In the genomic region with DNA sequence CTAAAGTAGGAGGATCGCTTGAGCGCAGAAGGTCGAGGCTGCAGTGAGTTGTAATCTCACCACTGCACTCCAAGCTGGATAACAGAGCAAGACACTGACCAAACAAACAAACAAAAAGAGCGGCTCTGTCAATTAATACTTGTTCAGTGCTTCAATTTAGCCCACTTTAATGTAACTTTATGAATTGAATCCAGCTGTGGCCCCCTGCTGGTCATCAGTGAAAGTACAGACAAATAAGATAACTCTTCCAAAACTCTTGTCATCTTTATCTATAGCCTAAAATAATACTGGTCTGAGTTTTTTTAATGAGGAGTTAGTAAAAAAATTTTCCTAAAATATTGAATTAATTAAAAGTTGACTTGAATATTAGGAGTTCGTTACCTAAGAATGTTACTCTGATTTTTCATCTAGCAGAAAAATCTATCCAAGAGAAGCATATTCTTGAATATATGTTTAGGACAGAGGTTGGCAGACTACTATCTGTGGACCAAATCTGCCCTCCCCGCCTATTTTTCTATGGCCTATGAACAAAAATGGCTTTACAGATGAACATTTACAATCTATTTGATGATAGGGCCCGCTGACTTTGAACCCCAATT, we compare ENCODE assay signal across 9 cellular contexts. TPM values are rescaled to one million over a fixed set of nuclear protein-coding genes. Genes with fewer than 3 reads are reported as not detected.
DNase-seq lines count a peak whose midpoint lies in the region; ATAC-seq and TF ChIP-seq lines count a peak whose summit lies in the region.
"Had no signal": no experiment of that assay in that cellular context is flagged by ENCODE, and none has a peak within 500 bp of the region (broad histone marks: within the 10 kb centered on the region; RNA-seq: fewer than 3 reads in every experiment).

No MANE protein-coding gene starts in this region.

- WGBS in psoas muscle, 3 donors = 61 to 64% (median 63%) methylated on average over 7 of the region's 7 CpGs

- H3K4me1 ChIP-seq in HCT116 (ENCODE audit: control insufficient read depth in 1 of 2, insufficient read depth in 2 of 2, low read length in 2 of 2) (no peaks in the 10 kb centered on the region), OCI-LY1 (ENCODE audit: insufficient read depth, low read length, severe bottlenecking) (no peaks in the 10 kb centered on the region), psoas muscle (no peaks in the 10 kb centered on the region)

- H3K4me3 ChIP-seq in HCT116 (replicated peaks in 1 of 2; ENCODE audit: low read depth in 1 of 2, low read length in 2 of 2) (no peak overlapping the region), OCI-LY1 (ENCODE audit: low read depth, low read length, poor library complexity, severe bottlenecking) (no peak overlapping the region), fibroblast of villous mesenchyme (ENCODE audit: low read depth, low read length) (no peak overlapping the region), psoas muscle (no peak overlapping the region)

- H3K27ac ChIP-seq in HCT116 (ENCODE audit: low read depth, low read length) (no peak overlapping the region), OCI-LY1 (ENCODE audit: low read depth, low read length, poor library complexity, severe bottlenecking) (no peak overlapping the region), psoas muscle (no peak overlapping the region)

- H3K9ac ChIP-seq in HCT116 (ENCODE audit: low read length) (no peak overlapping the region), OCI-LY1 (ENCODE audit: low read length) (no peak overlapping the region)

- H3F3A ChIP-seq in OCI-LY1 (ENCODE audit: insufficient read depth, low read length) = no peaks in the 10 kb centered on the region

- H3K4me2 ChIP-seq in HCT116 (ENCODE audit: low read length) = no peak overlapping the region
- H3K4me2 ChIP-seq in OCI-LY1 (ENCODE audit: low read length) = no peak overlapping the region

- no peaks in the 10 kb centered on the region for H3K9me3 Mint-ChIP-seq in activated T-cell treated with anti-CD3 and anti-CD28 coated beads, Interleukin-2, amount 50 U/mL, for 4 hours
- H3K9me3 Mint-ChIP-seq: T-helper 1 cell treated with Interleukin-12 subunit alpha and Interleukin-12 subunit beta and Interleukin-4 antibody, amounts not matched to agents 30 μg/mL and 1 μg/mL, for 36 hours had no signal

- RAD21 ChIA-PET in HCT116 (lab: Charles Lee; ENCODE audit: low non-redundant PET in 1 of 2, low total read pairs in 2 of 2, uncharacterized antibody in 2 of 2, unreplicated experiment in 2 of 2) = no interaction called here

- no peaks in the 10 kb centered on the region for H3K79me2 ChIP-seq in HCT116 (ENCODE audit: insufficient read depth, low read length)
- H3K79me2 ChIP-seq in OCI-LY1 (ENCODE audit: insufficient read depth, low read length) = no peaks in the 10 kb centered on the region

- CTCF ChIA-PET in HCT116 (lab: Charles Lee) = interaction anchor here (0.6 to 1.3 kb wide), 6 partner anchors 9 to 101 kb away, joined by 3 to 10 read pairs (median 3); no protein-coding TSS in a partner anchor

- BruUV-seq in HCT116 (replicated peaks; lab: Mats Ljungman, UMichigan) = no TSS peak

- no peak for TF ChIP-seq POLR2A in HCT116 (IDR thresholded peaks at IDR 0.05; ENCODE audit: borderline replicate concordance, extremely low read depth, insufficient read depth, insufficient read length)

- H3K36me3 Mint-ChIP-seq in activated T-cell treated with anti-CD3 and anti-CD28 coated beads, Interleukin-2, amount 50 U/mL, for 4 hours (ENCODE audit: insufficient read depth) = no peaks in the 10 kb centered on the region

- H2AFZ ChIP-seq in HCT116 (ENCODE audit: low read depth, low read length, poor library complexity, severe bottlenecking) (no peak overlapping the region), OCI-LY1 (ENCODE audit: low read length) (no peak overlapping the region)

- no peaks in the 10 kb centered on the region for H3K9me3 ChIP-seq in HCT116 (ENCODE audit: control insufficient read depth in 1 of 2, insufficient read depth in 1 of 2, low read depth in 1 of 2, low read length in 2 of 2)
- H3K9me3 ChIP-seq in OCI-LY1 (ENCODE audit: low read length) = no peaks in the 10 kb centered on the region
- no peaks in the 10 kb centered on the region for H3K9me3 ChIP-seq in psoas muscle

- H3K27me3 Mint-ChIP-seq in activated T-cell treated with anti-CD3 and anti-CD28 coated beads, Interleukin-2, amount 50 U/mL, for 4 hours (ENCODE audit: low read depth) = no peaks in the 10 kb centered on the region

- H3K27me3 ChIP-seq in HCT116 (ENCODE audit: insufficient read depth, low read length) (no peaks in the 10 kb centered on the region), OCI-LY1 (ENCODE audit: insufficient read depth, low read length) (no peaks in the 10 kb centered on the region), psoas muscle (ENCODE audit: insufficient read depth in 3 of 3, low read length in 2 of 3) (no peaks in the 10 kb centered on the region)

- POLR2A ChIA-PET in HCT116 (lab: Charles Lee) = no interaction called here

- no peak for ATAC-seq in HCT116
- no peak for ATAC-seq in activated T-cell treated with anti-CD3 and anti-CD28 coated beads, Interleukin-2, amount 50 U/mL, for 4 hours
- ATAC-seq in psoas muscle = peak in 2 of 4 donors; percentile 40 to 70
- ATAC-seq in HG03442 (IDR thresholded peaks at IDR 0.05; ENCODE audit: unreplicated experiment) = no peak
- ATAC-seq in GM21576 (IDR thresholded peaks at IDR 0.05; ENCODE audit: unreplicated experiment) = no peak

- no peaks in the 10 kb centered on the region for H4K20me1 ChIP-seq in HCT116 (ENCODE audit: insufficient read depth)
- H4K20me1 ChIP-seq in OCI-LY1 (ENCODE audit: insufficient read depth, low read length) = no peaks in the 10 kb centered on the region

- H3K4me1 Mint-ChIP-seq in activated T-cell treated with anti-CD3 and anti-CD28 coated beads, Interleukin-2, amount 50 U/mL, for 4 hours (ENCODE audit: low read depth) = no peaks in the 10 kb centered on the region

- peak; percentile 35; the same call in 1 of the 2 replicates for TF ChIP-seq RAD21 in HCT116 (IDR thresholded peaks at IDR 0.05; ENCODE audit: low read depth)

- intact Hi-C loops in HCT116 (cut with micrococcal nuclease) = loop anchor here (1.0 kb wide), 1 partner anchor 100 kb away; no protein-coding TSS in a partner anchor
- intact Hi-C loops in psoas muscle (cut with DNase I) = loop anchor here (2.0 kb wide), 1 partner anchor 100 kb away; no protein-coding TSS in a partner anchor

- DNase-seq in Caki2 (ENCODE audit: low read depth) = peak; percentile 20
- DNase-seq in HCT116 (ENCODE audit: low read depth, low spot score) = peak; percentile 26
- peak; percentile 42 for DNase-seq in activated T-cell treated with anti-CD3 and anti-CD28 coated beads, Interleukin-2, amount 50 U/mL, for 4 hours
- peak; percentile 66 for DNase-seq in fibroblast of villous mesenchyme (ENCODE audit: low read depth)
- no peak for DNase-seq in psoas muscle

- no peaks in the 10 kb centered on the region for H3K36me3 ChIP-seq in HCT116 (ENCODE audit: control insufficient read depth in 1 of 2, insufficient read depth in 2 of 2, low read length in 2 of 2)
- no peaks in the 10 kb centered on the region for H3K36me3 ChIP-seq in OCI-LY1 (ENCODE audit: insufficient read depth, low read length)
- peaks cover 0 to 12% of the 10 kb centered on the region in 2 donors for H3K36me3 ChIP-seq in psoas muscle (ENCODE audit: insufficient read depth in 1 of 2, low read depth in 1 of 2)

- H3K9me2 ChIP-seq in HCT116 (ENCODE audit: insufficient read depth) (no peaks in the 10 kb centered on the region), OCI-LY1 (ENCODE audit: low read depth, low read length) (no peaks in the 10 kb centered on the region)

- in situ Hi-C loops in Caki2 (cut with HindIII; ENCODE audit: low pct_unique_long_range_greater_than_20kb, low sequenced_read_pairs) = no loop called here

- no peak overlapping the region for H3K4me3 Mint-ChIP-seq in activated T-cell treated with anti-CD3 and anti-CD28 coated beads, Interleukin-2, amount 50 U/mL, for 4 hours
- H3K4me3 Mint-ChIP-seq: T-helper 1 cell treated with Interleukin-12 subunit alpha and Interleukin-12 subunit beta and Interleukin-4 antibody, amounts not matched to agents 30 μg/mL and 1 μg/mL, for 36 hours had no signal

- TF ChIP-seq CTCF in HCT116 (IDR thresholded peaks at IDR 0.05 in 2 of 3, conservative IDR thresholded peaks at IDR 0.05 in 1 of 3; ENCODE audit: borderline replicate concordance in 1 of 3, insufficient read depth in 1 of 3, low read depth in 2 of 3, low read length in 2 of 3) (peak; percentile 30 to 84 (median 73); a peak in 5 of 6 replicates), OCI-LY1 (IDR thresholded peaks at IDR 0.05; ENCODE audit: low read length) (peak; percentile 82), fibroblast of villous mesenchyme (IDR thresholded peaks at IDR 0.05; ENCODE audit: insufficient read depth, low read depth, low read length) (peak; percentile 83), psoas muscle (IDR thresholded peaks at IDR 0.05) (peak; percentile 83)

TF ChIP-seq in HCT116, 20 proteins besides CTCF, POLR2A, EP300 and RAD21 (continues in another document):
- TF ChIP-seq, protein P1, sequence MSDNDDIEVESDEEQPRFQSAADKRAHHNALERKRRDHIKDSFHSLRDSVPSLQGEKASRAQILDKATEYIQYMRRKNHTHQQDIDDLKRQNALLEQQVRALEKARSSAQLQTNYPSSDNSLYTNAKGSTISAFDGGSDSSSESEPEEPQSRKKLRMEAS (IDR thresholded peaks at IDR 0.05) = no peak
- no peak for TF ChIP-seq YY1 (IDR thresholded peaks at IDR 0.05; ENCODE audit: extremely low read depth, insufficient replicate concordance, low read depth, low read length)
- no peak for TF ChIP-seq ZNF274 (IDR thresholded peaks at IDR 0.05; ENCODE audit: low read depth, low read length)
- no peak for TF ChIP-seq ATF3 (IDR thresholded peaks at IDR 0.05)
- no peak for TF ChIP-seq FOSL1 (IDR thresholded peaks at IDR 0.05; ENCODE audit: low read depth)

RNA-seq across cellular contexts. Expression of gene ATP5PF, which starts 26.1 kb away (rescaled TPM):
- total RNA-seq in Caki2 (2014; rRNA removed; shearing (Covaris generic); ENCODE audit: low replicate concordance) = 67.9 and 91.3 TPM in 2 replicates
- total RNA-seq in HCT116 (2021; ENCODE audit: unreplicated experiment) (132 TPM), fibroblast of villous mesenchyme (28.0 and 41.5 TPM in 2 replicates), psoas muscle (100 to 1,000 TPM; 355 to 424 (median 366) TPM)
- polyA plus RNA-seq in HCT116 (2012) = 67.0 and 102 TPM in 2 replicates
- total RNA-seq in activated T-cell treated with anti-CD3 and anti-CD28 coated beads, Interleukin-2, amount 50 U/mL, for 4 hours = 100 to 1,000 TPM; 174 to 180 (median 179) TPM
- 1,000 to 10,000 TPM in 2 of 3 donors, 100 to 1,000 TPM in 1; 699 to 1,142 (median 1,010) TPM for polyA plus RNA-seq in psoas muscle

RNA-seq across cellular contexts. Expression of gene GABPA, which starts 26.2 kb away (rescaled TPM):
- 16.2 and 26.4 TPM in 2 replicates for total RNA-seq in Caki2 (2014; rRNA removed; shearing (Covaris generic); ENCODE audit: low replicate concordance)
- total RNA-seq in HCT116 (2021; ENCODE audit: unreplicated experiment) (23.6 TPM), fibroblast of villous mesenchyme (19.6 and 31.1 TPM in 2 replicates), psoas muscle (10 to 100 TPM; 12.1 to 22.3 (median 16.4) TPM)
- polyA plus RNA-seq in HCT116 (2012) = 4.0 and 6.1 TPM in 2 replicates
- 10 to 100 TPM; 24.5 to 26.8 (median 25.8) TPM for total RNA-seq in activated T-cell treated with anti-CD3 and anti-CD28 coated beads, Interleukin-2, amount 50 U/mL, for 4 hours
- 10 to 100 TPM in 1 of 3 donors, 1 to 10 TPM in 2; 5.7 to 16.9 (median 6.1) TPM for polyA plus RNA-seq in psoas muscle

Comparison
In these comparisons a context has a peak if more than half of its experiments do, and no peak if none do; other contexts are left out.
1. DNase-seq: peak in Caki2 (single experiment), HCT116 (single experiment), activated T-cell treated with anti-CD3 and anti-CD28 coated beads, Interleukin-2, amount 50 U/mL, for 4 hours (single experiment) and fibroblast of villous mesenchyme (single experiment); none in psoas muscle (0 of 2).
2. Peak in every context shown above with its lines, with median percentiles within 50 percentile points of each other: CTCF ChIP-seq.